19 cellular contexts compared by ENCODE assay signal in the genomic region with DNA sequence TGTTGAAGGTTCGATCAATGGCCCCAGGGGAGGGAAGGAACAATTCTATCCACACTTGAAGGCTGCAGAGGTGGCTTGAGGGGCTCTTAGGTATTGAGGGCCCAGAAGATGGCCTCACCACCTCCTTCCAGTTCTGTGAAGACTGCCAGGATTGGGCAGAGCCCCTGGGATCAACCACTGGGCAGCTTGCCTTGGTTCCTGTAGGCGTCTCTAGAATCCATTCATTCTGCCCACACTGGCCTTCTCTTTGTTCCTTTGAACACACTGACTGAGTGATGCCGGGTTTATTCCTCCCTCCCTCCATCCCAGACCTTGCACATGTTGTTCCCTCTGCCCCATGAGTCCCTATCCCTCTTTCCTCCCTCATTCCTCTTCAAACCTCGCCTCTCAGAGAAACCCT. TPM values are rescaled to one million over a fixed set of nuclear protein-coding genes. Genes with fewer than 3 reads are reported as not detected.
DNase-seq lines count a peak whose midpoint lies in the region; ATAC-seq and TF ChIP-seq lines count a peak whose summit lies in the region.
"Had no signal": no experiment of that assay in that cellular context is flagged by ENCODE, and none has a peak within 500 bp of the region (broad histone marks: within the 10 kb centered on the region; RNA-seq: fewer than 3 reads in every experiment).

No MANE protein-coding gene starts in this region.

- no peak overlapping the region for H3K27ac ChIP-seq in naive thymus-derived CD4-positive, alpha-beta T cell (ENCODE audit: low read depth, low read length)
- H3K27ac ChIP-seq: 22Rv1, BLaER1, HL-60 had no signal

- H3K27ac Mint-ChIP-seq in WTC11: 0 out of 2 replicates have a peak overlapping the region, but pooled peaks have one; percentile 35
- H3K27ac Mint-ChIP-seq in neural crest cell (ENCODE audit: unreplicated experiment): peak overlapping the region; percentile 1
- no peak overlapping the region for H3K27ac Mint-ChIP-seq in naive thymus-derived CD4-positive, alpha-beta T cell
- H3K27ac Mint-ChIP-seq: CD4-positive, CD25-positive, alpha-beta regulatory T cell; HFFc6 had no signal

- DNase-seq in DMS79 treated with DMSO at 0.1 percent for 48 hours (lab: John Stamatoyannopoulos, UW): peak; percentile 5
- no peak for DNase-seq in DMS79 (lab: John Stamatoyannopoulos, UW)
- no peak for DNase-seq in WTC11 (ENCODE audit: low spot score)
- DNase-seq in neural crest cell (ENCODE audit: low read depth, low spot score): no peak
- DNase-seq in sciatic nerve (ENCODE audit: low spot score): no peak
- DNase-seq in naive thymus-derived CD4-positive, alpha-beta T cell: no peak
- DNase-seq: Calu3; CD4-positive, CD25-positive, alpha-beta regulatory T cell; DMS 273 treated with DMSO at 0.1 percent for 48 hours; EL; HFFc6; IMR-90; KBM-7 had no signal

- no peak for ATAC-seq in WTC11
- peak; percentile 59 for ATAC-seq in sciatic nerve
- ATAC-seq in GM21825 (IDR thresholded peaks at IDR 0.05; ENCODE audit: unreplicated experiment): no peak
- no peak for ATAC-seq in naive thymus-derived CD4-positive, alpha-beta T cell
- ATAC-seq in HG03045 (IDR thresholded peaks at IDR 0.05; ENCODE audit: unreplicated experiment): no peak

- H3K9me3 ChIP-seq in naive thymus-derived CD4-positive, alpha-beta T cell (ENCODE audit: control insufficient read depth in 2 of 3, low read length in 3 of 3): no peaks in the 10 kb centered on the region
- H3K9me3 ChIP-seq: HAP-1 had no signal

- H3K36me3 Mint-ChIP-seq in WTC11: peaks cover 9% of the 10 kb centered on the region
- H3K36me3 Mint-ChIP-seq in neural crest cell (ENCODE audit: low read depth): peaks cover 5% of the 10 kb centered on the region
- no peaks in the 10 kb centered on the region for H3K36me3 Mint-ChIP-seq in naive thymus-derived CD4-positive, alpha-beta T cell
- H3K36me3 Mint-ChIP-seq: CD4-positive, CD25-positive, alpha-beta regulatory T cell had no signal

- H3K27me3 ChIP-seq in naive thymus-derived CD4-positive, alpha-beta T cell (ENCODE audit: control insufficient read depth in 2 of 2, insufficient read depth in 2 of 2, low read length in 2 of 2): no peaks in the 10 kb centered on the region
- H3K27me3 ChIP-seq: BLaER1 had no signal

- no peaks in the 10 kb centered on the region for H3K4me1 ChIP-seq in naive thymus-derived CD4-positive, alpha-beta T cell (ENCODE audit: control insufficient read depth in 2 of 2, insufficient read depth in 2 of 2, low read length in 2 of 2)
- H3K4me1 ChIP-seq: BLaER1, HAP-1 had no signal

- H3K4me3 Mint-ChIP-seq in WTC11 (no peak overlapping the region), neural crest cell (no peak overlapping the region)
- H3K4me3 Mint-ChIP-seq in naive thymus-derived CD4-positive, alpha-beta T cell: no peak overlapping the region
- H3K4me3 Mint-ChIP-seq: CD4-positive, CD25-positive, alpha-beta regulatory T cell; HFFc6 had no signal

- H3K36me3 ChIP-seq in naive thymus-derived CD4-positive, alpha-beta T cell (ENCODE audit: control insufficient read depth in 2 of 3, insufficient read depth in 3 of 3, low read length in 3 of 3): no peaks in the 10 kb centered on the region
- H3K36me3 ChIP-seq: BLaER1, HAP-1 had no signal

- CTCF ChIA-PET in WTC11 (lab: Charles Lee): no interaction called here
- CTCF ChIA-PET in naive thymus-derived CD4-positive, alpha-beta T cell (lab: Charles Lee): no interaction called here

- H3K9me3 Mint-ChIP-seq in WTC11 (peaks cover 22% of the 10 kb centered on the region), neural crest cell (peaks cover 4% of the 10 kb centered on the region)
- peaks cover 5 to 38% (median 8%) of the 10 kb centered on the region in 11 donors for H3K9me3 Mint-ChIP-seq in naive thymus-derived CD4-positive, alpha-beta T cell
- H3K9me3 Mint-ChIP-seq: HFFc6 had no signal

- 0 out of 2 replicates have a peak, but pooled peaks cover 2% of the 10 kb centered on the region for H3K4me1 Mint-ChIP-seq in WTC11
- peaks cover 18% of the 10 kb centered on the region for H3K4me1 Mint-ChIP-seq in neural crest cell
- no peaks in the 10 kb centered on the region for H3K4me1 Mint-ChIP-seq in naive thymus-derived CD4-positive, alpha-beta T cell
- H3K4me1 Mint-ChIP-seq: CD4-positive, CD25-positive, alpha-beta regulatory T cell had no signal

- intact Hi-C loops in sciatic nerve (cut with DNase I): no loop called here
- intact Hi-C loops in naive thymus-derived CD4-positive, alpha-beta T cell (cut with micrococcal nuclease): no loop called here

- POLR2A ChIA-PET in WTC11 (lab: Charles Lee): no interaction called here
- POLR2A ChIA-PET in naive thymus-derived CD4-positive, alpha-beta T cell (lab: Charles Lee): no interaction called here

- no peak overlapping the region for H3K4me3 ChIP-seq in naive thymus-derived CD4-positive, alpha-beta T cell (ENCODE audit: low read length)
- H3K4me3 ChIP-seq: BLaER1, HAP-1 had no signal

- TF ChIP-seq CTCF in WTC11 (IDR thresholded peaks at IDR 0.05) (no peak), neural crest cell (conservative IDR thresholded peaks at IDR 0.05) (no peak)

- H3K27me3 Mint-ChIP-seq in WTC11 (ENCODE audit: low read depth): no peaks in the 10 kb centered on the region
- no peaks in the 10 kb centered on the region for H3K27me3 Mint-ChIP-seq in neural crest cell (ENCODE audit: low read depth)
- H3K27me3 Mint-ChIP-seq in naive thymus-derived CD4-positive, alpha-beta T cell: peaks cover 0 to 15% (median 12%) of the 10 kb centered on the region in 5 donors

TF ChIP-seq in WTC11, 78 proteins besides CTCF, POLR2A, EP300 and RAD21 (continues in another document):
- TF ChIP-seq, protein P1, sequence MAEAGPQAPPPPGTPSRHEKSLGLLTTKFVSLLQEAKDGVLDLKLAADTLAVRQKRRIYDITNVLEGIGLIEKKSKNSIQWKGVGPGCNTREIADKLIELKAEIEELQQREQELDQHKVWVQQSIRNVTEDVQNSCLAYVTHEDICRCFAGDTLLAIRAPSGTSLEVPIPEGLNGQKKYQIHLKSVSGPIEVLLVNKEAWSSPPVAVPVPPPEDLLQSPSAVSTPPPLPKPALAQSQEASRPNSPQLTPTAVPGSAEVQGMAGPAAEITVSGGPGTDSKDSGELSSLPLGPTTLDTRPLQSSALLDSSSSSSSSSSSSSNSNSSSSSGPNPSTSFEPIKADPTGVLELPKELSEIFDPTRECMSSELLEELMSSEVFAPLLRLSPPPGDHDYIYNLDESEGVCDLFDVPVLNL (CRISPR knock-in tag; IDR thresholded peaks at IDR 0.05; ENCODE audit: borderline replicate concordance, low read depth): no peak
- TF ChIP-seq, protein P2, sequence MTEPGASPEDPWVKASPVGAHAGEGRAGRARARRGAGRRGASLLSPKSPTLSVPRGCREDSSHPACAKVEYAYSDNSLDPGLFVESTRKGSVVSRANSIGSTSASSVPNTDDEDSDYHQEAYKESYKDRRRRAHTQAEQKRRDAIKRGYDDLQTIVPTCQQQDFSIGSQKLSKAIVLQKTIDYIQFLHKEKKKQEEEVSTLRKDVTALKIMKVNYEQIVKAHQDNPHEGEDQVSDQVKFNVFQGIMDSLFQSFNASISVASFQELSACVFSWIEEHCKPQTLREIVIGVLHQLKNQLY (CRISPR knock-in tag; IDR thresholded peaks at IDR 0.05): no peak
- TF ChIP-seq TEAD4 (CRISPR knock-in tag; IDR thresholded peaks at IDR 0.05) (no peak), ESRRA (CRISPR knock-in tag; IDR thresholded peaks at IDR 0.05; ENCODE audit: borderline replicate concordance) (no peak), JUN (CRISPR knock-in tag; IDR thresholded peaks at IDR 0.05) (no peak), NFATC4 (CRISPR knock-in tag; IDR thresholded peaks at IDR 0.05) (no peak), NFYB (CRISPR knock-in tag; conservative IDR thresholded peaks at IDR 0.05; ENCODE audit: low read depth) (no peak), MYBL2 (CRISPR knock-in tag; IDR thresholded peaks at IDR 0.05) (no peak), SMAD4 (CRISPR knock-in tag; IDR thresholded peaks at IDR 0.05) (no peak), GRHL2 (CRISPR knock-in tag; IDR thresholded peaks at IDR 0.05; ENCODE audit: insufficient replicate concordance, severe bottlenecking) (no peak)
- TF ChIP-seq, protein P3, sequence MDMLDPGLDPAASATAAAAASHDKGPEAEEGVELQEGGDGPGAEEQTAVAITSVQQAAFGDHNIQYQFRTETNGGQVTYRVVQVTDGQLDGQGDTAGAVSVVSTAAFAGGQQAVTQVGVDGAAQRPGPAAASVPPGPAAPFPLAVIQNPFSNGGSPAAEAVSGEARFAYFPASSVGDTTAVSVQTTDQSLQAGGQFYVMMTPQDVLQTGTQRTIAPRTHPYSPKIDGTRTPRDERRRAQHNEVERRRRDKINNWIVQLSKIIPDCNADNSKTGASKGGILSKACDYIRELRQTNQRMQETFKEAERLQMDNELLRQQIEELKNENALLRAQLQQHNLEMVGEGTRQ (CRISPR knock-in tag; IDR thresholded peaks at IDR 0.05): no peak
- TF ChIP-seq, protein P4, sequence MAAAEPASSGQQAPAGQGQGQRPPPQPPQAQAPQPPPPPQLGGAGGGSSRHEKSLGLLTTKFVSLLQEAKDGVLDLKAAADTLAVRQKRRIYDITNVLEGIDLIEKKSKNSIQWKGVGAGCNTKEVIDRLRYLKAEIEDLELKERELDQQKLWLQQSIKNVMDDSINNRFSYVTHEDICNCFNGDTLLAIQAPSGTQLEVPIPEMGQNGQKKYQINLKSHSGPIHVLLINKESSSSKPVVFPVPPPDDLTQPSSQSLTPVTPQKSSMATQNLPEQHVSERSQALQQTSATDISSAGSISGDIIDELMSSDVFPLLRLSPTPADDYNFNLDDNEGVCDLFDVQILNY (CRISPR knock-in tag; IDR thresholded peaks at IDR 0.05): no peak

RNA-seq across cellular contexts. Expression of a gene that starts 50.5 kb away (rescaled TPM):
- total RNA-seq in WTC11 (2021): 5.5 to 6.8 TPM (median 6.3 TPM) in 3 replicates
- total RNA-seq in neural crest cell: 3.1 and 3.6 TPM in 2 replicates
- 8.2 TPM for total RNA-seq in sciatic nerve
- total RNA-seq in naive thymus-derived CD4-positive, alpha-beta T cell: 1 to 10 TPM in 1 of 5 experiments, under 1 TPM in 2, not detected in 2; 0.08 to 3.6 (median 0.24) TPM
- not detected for polyA plus RNA-seq in naive thymus-derived CD4-positive, alpha-beta T cell
- total RNA-seq: CD4-positive, CD25-positive, alpha-beta regulatory T cell; HFFc6; IMR-90 had no signal
- polyA plus RNA-seq: IMR-90 had no signal

Comparison
In these comparisons a context has a peak if more than half of its experiments do, and no peak if none do; other contexts are left out.
1. H3K27ac Mint-ChIP-seq: peak in WTC11 (single experiment) and neural crest cell (single experiment); none in naive thymus-derived CD4-positive, alpha-beta T cell (0 of 9).